Comparison of ENCODE assay signal across 1 cellular context in the genomic region with DNA sequence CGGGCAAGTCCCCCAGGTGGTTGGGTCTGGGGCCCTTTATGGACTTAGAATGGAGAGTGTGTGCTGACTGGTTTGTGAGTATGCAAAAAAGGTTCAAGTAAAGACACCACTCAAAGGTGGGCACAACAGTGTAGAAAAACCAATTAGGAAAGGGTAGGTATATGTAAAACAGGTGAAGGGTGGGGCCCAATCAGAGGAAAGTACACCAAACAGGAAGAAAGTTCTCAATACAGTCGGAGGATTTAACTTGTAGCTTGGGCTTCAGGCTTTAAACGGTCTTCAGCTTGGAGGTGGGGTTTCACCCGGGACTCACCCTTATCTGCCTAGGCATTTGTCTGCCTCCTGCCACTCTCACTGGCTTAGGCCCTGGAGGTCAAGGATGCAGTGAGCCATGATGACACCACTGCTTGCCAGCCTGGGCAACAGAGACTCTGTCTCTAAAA.
TF ChIP-seq lines count a peak whose summit lies in the region.

No MANE protein-coding gene starts in this region.

TF ChIP-seq in K562, 482 proteins besides CTCF, POLR2A, EP300 and RAD21 (continued from another document and continues in another):
- TF ChIP-seq, protein P1, sequence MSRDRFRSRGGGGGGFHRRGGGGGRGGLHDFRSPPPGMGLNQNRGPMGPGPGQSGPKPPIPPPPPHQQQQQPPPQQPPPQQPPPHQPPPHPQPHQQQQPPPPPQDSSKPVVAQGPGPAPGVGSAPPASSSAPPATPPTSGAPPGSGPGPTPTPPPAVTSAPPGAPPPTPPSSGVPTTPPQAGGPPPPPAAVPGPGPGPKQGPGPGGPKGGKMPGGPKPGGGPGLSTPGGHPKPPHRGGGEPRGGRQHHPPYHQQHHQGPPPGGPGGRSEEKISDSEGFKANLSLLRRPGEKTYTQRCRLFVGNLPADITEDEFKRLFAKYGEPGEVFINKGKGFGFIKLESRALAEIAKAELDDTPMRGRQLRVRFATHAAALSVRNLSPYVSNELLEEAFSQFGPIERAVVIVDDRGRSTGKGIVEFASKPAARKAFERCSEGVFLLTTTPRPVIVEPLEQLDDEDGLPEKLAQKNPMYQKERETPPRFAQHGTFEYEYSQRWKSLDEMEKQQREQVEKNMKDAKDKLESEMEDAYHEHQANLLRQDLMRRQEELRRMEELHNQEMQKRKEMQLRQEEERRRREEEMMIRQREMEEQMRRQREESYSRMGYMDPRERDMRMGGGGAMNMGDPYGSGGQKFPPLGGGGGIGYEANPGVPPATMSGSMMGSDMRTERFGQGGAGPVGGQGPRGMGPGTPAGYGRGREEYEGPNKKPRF (IDR thresholded peaks at IDR 0.05; ENCODE audit: low read depth, low read length): no peak
- TF ChIP-seq ZNF431 (CRISPR knock-in tag; IDR thresholded peaks at IDR 0.05) (no peak), ZNF696 (CRISPR knock-in tag; conservative IDR thresholded peaks at IDR 0.05) (no peak), SMAD2 (IDR thresholded peaks at IDR 0.05; ENCODE audit: low read depth, low read length) (no peak), YY1 (IDR thresholded peaks at IDR 0.05; ENCODE audit: borderline replicate concordance in 1 of 3, control insufficient read depth in 1 of 3, extremely low read depth in 1 of 3, insufficient read depth in 3 of 3, insufficient read length in 1 of 3, insufficient replicate concordance in 2 of 3, low read depth in 1 of 3, low read length in 2 of 3) (no peak), ELF1 (tag; IDR thresholded peaks at IDR 0.05) (0 out of 2 replicates have a peak, but pooled peaks have one; percentile 33), CBX1 (IDR thresholded peaks at IDR 0.05; ENCODE audit: low read depth) (no peak), NCOA1 (IDR thresholded peaks at IDR 0.05; ENCODE audit: low read depth) (no peak), NFRKB (IDR thresholded peaks at IDR 0.05; ENCODE audit: low read depth) (0 out of 2 replicates have a peak, but pooled peaks have one; percentile 16), GATAD2B (IDR thresholded peaks at IDR 0.05; ENCODE audit: borderline replicate concordance) (no peak), ZBTB1 (CRISPR knock-in tag; IDR thresholded peaks at IDR 0.05; ENCODE audit: borderline replicate concordance, low read depth) (no peak), SREBF2 (CRISPR knock-in tag; IDR thresholded peaks at IDR 0.05) (no peak), KDM1A (IDR thresholded peaks at IDR 0.05) (no peak), MBD2 (IDR thresholded peaks at IDR 0.05; ENCODE audit: borderline replicate concordance, low read depth) (no peak), PHTF2 (CRISPR knock-in tag; IDR thresholded peaks at IDR 0.05) (no peak), ESRRA (IDR thresholded peaks at IDR 0.05; ENCODE audit: borderline replicate concordance, low read depth) (no peak), SIX5 (IDR thresholded peaks at IDR 0.05; ENCODE audit: borderline replicate concordance in 1 of 2, insufficient read depth in 1 of 2, low read depth in 1 of 2, low read length in 2 of 2) (no peak), ZNF444 (CRISPR knock-in tag; IDR thresholded peaks at IDR 0.05) (no peak), ZNF551 (CRISPR knock-in tag; IDR thresholded peaks at IDR 0.05) (no peak), PTRF (tag; IDR thresholded peaks at IDR 0.05) (no peak), ZNF134 (CRISPR knock-in tag; conservative IDR thresholded peaks at IDR 0.05) (no peak), RBM39 (optimal IDR thresholded peaks at IDR 0.05; ENCODE audit: low read depth, low read length) (no peak), NR1H2 (CRISPR knock-in tag; IDR thresholded peaks at IDR 0.05) (no peak), SUPT5H (IDR thresholded peaks at IDR 0.05) (no peak), ZNF133 (CRISPR knock-in tag; IDR thresholded peaks at IDR 0.05) (no peak), POLR2B (IDR thresholded peaks at IDR 0.05; ENCODE audit: low read depth, partially characterized antibody) (no peak), NR2C2 (CRISPR knock-in tag; IDR thresholded peaks at IDR 0.05) (no peak), NR2C2 (tag; IDR thresholded peaks at IDR 0.05) (peak; percentile 56), ZNF274 (IDR thresholded peaks at IDR 0.05; ENCODE audit: borderline replicate concordance, low read depth, low read length) (no peak), RUNX1 (IDR thresholded peaks at IDR 0.05; ENCODE audit: low read depth) (no peak), ZC3H11A (IDR thresholded peaks at IDR 0.05; ENCODE audit: low read depth, low read length) (no peak), EP400 (IDR thresholded peaks at IDR 0.05) (peak; percentile 56), CREB1 (IDR thresholded peaks at IDR 0.05) (no peak), CREB1 (CRISPR knock-in tag; IDR thresholded peaks at IDR 0.05) (no peak), ZKSCAN3 (CRISPR knock-in tag; IDR thresholded peaks at IDR 0.05) (no peak), SNIP1 (IDR thresholded peaks at IDR 0.05; ENCODE audit: low read depth) (no peak), HNRNPLL (IDR thresholded peaks at IDR 0.05; ENCODE audit: low read depth, low read length, poor library complexity, severe bottlenecking) (no peak), HDAC3 (IDR thresholded peaks at IDR 0.05; ENCODE audit: borderline replicate concordance, partially characterized antibody) (no peak), ATF1 (CRISPR knock-in tag; IDR thresholded peaks at IDR 0.05) (no peak), ATF1 (tag; IDR thresholded peaks at IDR 0.05) (no peak), ARHGAP35 (IDR thresholded peaks at IDR 0.05; ENCODE audit: partially characterized antibody) (no peak), TEAD4 (IDR thresholded peaks at IDR 0.05; ENCODE audit: low read length) (0 out of 2 replicates have a peak, but pooled peaks have one; percentile 25), TEAD4 (CRISPR knock-in tag; IDR thresholded peaks at IDR 0.05; ENCODE audit: borderline replicate concordance) (no peak), ARNT (IDR thresholded peaks at IDR 0.05) (peak in 1 of 2 experiments; percentile 39; a peak in 1 of 4 replicates), GABPB1 (CRISPR knock-in tag; IDR thresholded peaks at IDR 0.05) (no peak)
- TF ChIP-seq, protein P2, sequence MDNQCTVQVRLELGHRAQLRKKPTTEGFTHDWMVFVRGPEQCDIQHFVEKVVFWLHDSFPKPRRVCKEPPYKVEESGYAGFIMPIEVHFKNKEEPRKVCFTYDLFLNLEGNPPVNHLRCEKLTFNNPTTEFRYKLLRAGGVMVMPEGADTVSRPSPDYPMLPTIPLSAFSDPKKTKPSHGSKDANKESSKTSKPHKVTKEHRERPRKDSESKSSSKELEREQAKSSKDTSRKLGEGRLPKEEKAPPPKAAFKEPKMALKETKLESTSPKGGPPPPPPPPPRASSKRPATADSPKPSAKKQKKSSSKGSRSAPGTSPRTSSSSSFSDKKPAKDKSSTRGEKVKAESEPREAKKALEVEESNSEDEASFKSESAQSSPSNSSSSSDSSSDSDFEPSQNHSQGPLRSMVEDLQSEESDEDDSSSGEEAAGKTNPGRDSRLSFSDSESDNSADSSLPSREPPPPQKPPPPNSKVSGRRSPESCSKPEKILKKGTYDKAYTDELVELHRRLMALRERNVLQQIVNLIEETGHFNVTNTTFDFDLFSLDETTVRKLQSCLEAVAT (IDR thresholded peaks at IDR 0.05): peak in 1 of 2 experiments; percentile 60; a peak in 1 of 4 replicates
- TF ChIP-seq, protein P3, sequence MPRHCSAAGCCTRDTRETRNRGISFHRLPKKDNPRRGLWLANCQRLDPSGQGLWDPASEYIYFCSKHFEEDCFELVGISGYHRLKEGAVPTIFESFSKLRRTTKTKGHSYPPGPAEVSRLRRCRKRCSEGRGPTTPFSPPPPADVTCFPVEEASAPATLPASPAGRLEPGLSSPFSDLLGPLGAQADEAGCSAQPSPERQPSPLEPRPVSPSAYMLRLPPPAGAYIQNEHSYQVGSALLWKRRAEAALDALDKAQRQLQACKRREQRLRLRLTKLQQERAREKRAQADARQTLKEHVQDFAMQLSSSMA (CRISPR knock-in tag; IDR thresholded peaks at IDR 0.05): no peak
- TF ChIP-seq, protein P4, sequence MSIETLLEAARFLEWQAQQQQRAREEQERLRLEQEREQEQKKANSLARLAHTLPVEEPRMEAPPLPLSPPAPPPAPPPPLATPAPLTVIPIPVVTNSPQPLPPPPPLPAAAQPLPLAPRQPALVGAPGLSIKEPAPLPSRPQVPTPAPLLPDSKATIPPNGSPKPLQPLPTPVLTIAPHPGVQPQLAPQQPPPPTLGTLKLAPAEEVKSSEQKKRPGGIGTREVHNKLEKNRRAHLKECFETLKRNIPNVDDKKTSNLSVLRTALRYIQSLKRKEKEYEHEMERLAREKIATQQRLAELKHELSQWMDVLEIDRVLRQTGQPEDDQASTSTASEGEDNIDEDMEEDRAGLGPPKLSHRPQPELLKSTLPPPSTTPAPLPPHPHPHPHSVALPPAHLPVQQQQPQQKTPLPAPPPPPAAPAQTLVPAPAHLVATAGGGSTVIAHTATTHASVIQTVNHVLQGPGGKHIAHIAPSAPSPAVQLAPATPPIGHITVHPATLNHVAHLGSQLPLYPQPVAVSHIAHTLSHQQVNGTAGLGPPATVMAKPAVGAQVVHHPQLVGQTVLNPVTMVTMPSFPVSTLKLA (conservative IDR thresholded peaks at IDR 0.05): 0 out of 4 replicates have a peak, but pooled peaks of 1 of the 2 experiments have one; percentile 34
- TF ChIP-seq, protein P5, sequence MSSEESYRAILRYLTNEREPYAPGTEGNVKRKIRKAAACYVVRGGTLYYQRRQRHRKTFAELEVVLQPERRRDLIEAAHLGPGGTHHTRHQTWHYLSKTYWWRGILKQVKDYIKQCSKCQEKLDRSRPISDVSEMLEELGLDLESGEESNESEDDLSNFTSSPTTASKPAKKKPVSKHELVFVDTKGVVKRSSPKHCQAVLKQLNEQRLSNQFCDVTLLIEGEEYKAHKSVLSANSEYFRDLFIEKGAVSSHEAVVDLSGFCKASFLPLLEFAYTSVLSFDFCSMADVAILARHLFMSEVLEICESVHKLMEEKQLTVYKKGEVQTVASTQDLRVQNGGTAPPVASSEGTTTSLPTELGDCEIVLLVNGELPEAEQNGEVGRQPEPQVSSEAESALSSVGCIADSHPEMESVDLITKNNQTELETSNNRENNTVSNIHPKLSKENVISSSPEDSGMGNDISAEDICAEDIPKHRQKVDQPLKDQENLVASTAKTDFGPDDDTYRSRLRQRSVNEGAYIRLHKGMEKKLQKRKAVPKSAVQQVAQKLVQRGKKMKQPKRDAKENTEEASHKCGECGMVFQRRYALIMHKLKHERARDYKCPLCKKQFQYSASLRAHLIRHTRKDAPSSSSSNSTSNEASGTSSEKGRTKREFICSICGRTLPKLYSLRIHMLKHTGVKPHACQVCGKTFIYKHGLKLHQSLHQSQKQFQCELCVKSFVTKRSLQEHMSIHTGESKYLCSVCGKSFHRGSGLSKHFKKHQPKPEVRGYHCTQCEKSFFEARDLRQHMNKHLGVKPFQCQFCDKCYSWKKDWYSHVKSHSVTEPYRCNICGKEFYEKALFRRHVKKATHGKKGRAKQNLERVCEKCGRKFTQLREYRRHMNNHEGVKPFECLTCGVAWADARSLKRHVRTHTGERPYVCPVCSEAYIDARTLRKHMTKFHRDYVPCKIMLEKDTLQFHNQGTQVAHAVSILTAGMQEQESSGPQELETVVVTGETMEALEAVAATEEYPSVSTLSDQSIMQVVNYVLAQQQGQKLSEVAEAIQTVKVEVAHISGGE (CRISPR knock-in tag; IDR thresholded peaks at IDR 0.05): no peak
- TF ChIP-seq, protein P6, sequence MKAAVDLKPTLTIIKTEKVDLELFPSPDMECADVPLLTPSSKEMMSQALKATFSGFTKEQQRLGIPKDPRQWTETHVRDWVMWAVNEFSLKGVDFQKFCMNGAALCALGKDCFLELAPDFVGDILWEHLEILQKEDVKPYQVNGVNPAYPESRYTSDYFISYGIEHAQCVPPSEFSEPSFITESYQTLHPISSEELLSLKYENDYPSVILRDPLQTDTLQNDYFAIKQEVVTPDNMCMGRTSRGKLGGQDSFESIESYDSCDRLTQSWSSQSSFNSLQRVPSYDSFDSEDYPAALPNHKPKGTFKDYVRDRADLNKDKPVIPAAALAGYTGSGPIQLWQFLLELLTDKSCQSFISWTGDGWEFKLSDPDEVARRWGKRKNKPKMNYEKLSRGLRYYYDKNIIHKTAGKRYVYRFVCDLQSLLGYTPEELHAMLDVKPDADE (conservative IDR thresholded peaks at IDR 0.05; ENCODE audit: control insufficient read depth, low read depth, low read length): 0 out of 2 replicates have a peak, but pooled peaks have one; percentile 22
- TF ChIP-seq, protein P7, sequence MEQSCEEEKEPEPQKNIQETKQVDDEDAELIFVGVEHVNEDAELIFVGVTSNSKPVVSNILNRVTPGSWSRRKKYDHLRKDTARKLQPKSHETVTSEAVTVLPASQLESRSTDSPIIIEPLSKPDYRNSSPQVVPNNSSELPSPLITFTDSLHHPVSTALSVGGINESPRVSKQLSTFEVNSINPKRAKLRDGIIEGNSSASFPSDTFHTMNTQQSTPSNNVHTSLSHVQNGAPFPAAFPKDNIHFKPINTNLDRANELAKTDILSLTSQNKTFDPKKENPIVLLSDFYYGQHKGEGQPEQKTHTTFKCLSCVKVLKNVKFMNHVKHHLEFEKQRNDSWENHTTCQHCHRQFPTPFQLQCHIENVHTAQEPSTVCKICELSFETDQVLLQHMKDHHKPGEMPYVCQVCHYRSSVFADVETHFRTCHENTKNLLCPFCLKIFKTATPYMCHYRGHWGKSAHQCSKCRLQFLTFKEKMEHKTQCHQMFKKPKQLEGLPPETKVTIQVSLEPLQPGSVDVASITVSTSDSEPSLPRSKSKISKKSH (CRISPR knock-in tag; IDR thresholded peaks at IDR 0.05): no peak
- TF ChIP-seq, protein P8, sequence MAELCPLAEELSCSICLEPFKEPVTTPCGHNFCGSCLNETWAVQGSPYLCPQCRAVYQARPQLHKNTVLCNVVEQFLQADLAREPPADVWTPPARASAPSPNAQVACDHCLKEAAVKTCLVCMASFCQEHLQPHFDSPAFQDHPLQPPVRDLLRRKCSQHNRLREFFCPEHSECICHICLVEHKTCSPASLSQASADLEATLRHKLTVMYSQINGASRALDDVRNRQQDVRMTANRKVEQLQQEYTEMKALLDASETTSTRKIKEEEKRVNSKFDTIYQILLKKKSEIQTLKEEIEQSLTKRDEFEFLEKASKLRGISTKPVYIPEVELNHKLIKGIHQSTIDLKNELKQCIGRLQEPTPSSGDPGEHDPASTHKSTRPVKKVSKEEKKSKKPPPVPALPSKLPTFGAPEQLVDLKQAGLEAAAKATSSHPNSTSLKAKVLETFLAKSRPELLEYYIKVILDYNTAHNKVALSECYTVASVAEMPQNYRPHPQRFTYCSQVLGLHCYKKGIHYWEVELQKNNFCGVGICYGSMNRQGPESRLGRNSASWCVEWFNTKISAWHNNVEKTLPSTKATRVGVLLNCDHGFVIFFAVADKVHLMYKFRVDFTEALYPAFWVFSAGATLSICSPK (IDR thresholded peaks at IDR 0.05; ENCODE audit: borderline replicate concordance): no peak
- TF ChIP-seq, protein P9, sequence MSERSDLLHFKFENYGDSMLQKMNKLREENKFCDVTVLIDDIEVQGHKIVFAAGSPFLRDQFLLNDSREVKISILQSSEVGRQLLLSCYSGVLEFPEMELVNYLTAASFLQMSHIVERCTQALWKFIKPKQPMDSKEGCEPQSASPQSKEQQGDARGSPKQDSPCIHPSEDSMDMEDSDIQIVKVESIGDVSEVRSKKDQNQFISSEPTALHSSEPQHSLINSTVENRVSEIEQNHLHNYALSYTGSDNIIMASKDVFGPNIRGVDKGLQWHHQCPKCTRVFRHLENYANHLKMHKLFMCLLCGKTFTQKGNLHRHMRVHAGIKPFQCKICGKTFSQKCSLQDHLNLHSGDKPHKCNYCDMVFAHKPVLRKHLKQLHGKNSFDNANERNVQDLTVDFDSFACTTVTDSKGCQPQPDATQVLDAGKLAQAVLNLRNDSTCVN (CRISPR knock-in tag; IDR thresholded peaks at IDR 0.05): no peak
- TF ChIP-seq, protein P10, sequence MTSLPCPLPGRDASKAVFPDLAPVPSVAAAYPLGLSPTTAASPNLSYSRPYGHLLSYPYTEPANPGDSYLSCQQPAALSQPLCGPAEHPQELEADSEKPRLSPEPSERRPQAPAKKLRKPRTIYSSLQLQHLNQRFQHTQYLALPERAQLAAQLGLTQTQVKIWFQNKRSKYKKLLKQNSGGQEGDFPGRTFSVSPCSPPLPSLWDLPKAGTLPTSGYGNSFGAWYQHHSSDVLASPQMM (CRISPR knock-in tag; IDR thresholded peaks at IDR 0.05): no peak
